ENCODE assay signal across 28 cellular contexts in genomic region chr18:74029161-74029560, GRCh38.
"Had no signal": no experiment of that assay in that cellular context is flagged by ENCODE, and none has a peak within 500 bp of the region (broad histone marks: within the 10 kb centered on the region; RNA-seq: fewer than 3 reads in every experiment).

No MANE protein-coding gene starts in this region.

- H3K79me2 ChIP-seq: hepatocyte had no signal

- DNase-seq: colonic mucosa; cortex of kidney; dermis blood vessel endothelial cell; dorsolateral prefrontal cortex; effector CD4-positive, alpha-beta T cell; effector CD8-positive, alpha-beta T cell; effector memory CD4-positive, alpha-beta T cell; effector memory CD8-positive, alpha-beta T cell; endodermal cell; erythroblast; esophagus squamous epithelium; foreskin fibroblast; foreskin keratinocyte; foreskin melanocyte; gastrocnemius medialis; glutamatergic neuron; head of caudate nucleus; heart left ventricle; heart right ventricle had no signal

- FAIRE-seq: colon, endothelial cell of umbilical vein had no signal

- H3K4me1 Mint-ChIP-seq: endodermal cell had no signal

- H3K27ac Mint-ChIP-seq: dendritic cell treated with granulocyte-macrophage colony-stimulating factor and Interleukin-4, amounts not matched to agents 40 ng/mL and 50 ng/mL, for 4 days; effector memory CD8-positive, alpha-beta T cell; endodermal cell had no signal

- H3K27ac ChIP-seq: colonic mucosa, coronary artery, dorsolateral prefrontal cortex, epithelial cell of prostate, esophagus muscularis mucosa, esophagus squamous epithelium, foreskin keratinocyte, gastrocnemius medialis, gastroesophageal sphincter, heart left ventricle, heart right ventricle, hepatocyte had no signal

- H3K4me1 ChIP-seq: colonic mucosa, esophagus muscularis mucosa, esophagus squamous epithelium, foreskin keratinocyte, gastrocnemius medialis, gastroesophageal sphincter, heart left ventricle, heart right ventricle had no signal

- ATAC-seq: effector memory CD8-positive, alpha-beta T cell; esophagus mucosa; foreskin keratinocyte; gastrocnemius medialis; gastroesophageal sphincter; heart left ventricle; heart right ventricle had no signal

- H2AFZ ChIP-seq: hepatocyte had no signal

- H3K9me3 Mint-ChIP-seq: dendritic cell treated with granulocyte-macrophage colony-stimulating factor and Interleukin-4, amounts not matched to agents 40 ng/mL and 50 ng/mL, for 4 days; effector memory CD8-positive, alpha-beta T cell; endodermal cell had no signal

- H3K4me3 Mint-ChIP-seq: dendritic cell treated with granulocyte-macrophage colony-stimulating factor and Interleukin-4, amounts not matched to agents 40 ng/mL and 50 ng/mL, for 4 days; effector memory CD8-positive, alpha-beta T cell; endodermal cell had no signal

- H3K4me2 ChIP-seq: hepatocyte had no signal

- H3K36me3 ChIP-seq: colonic mucosa, esophagus muscularis mucosa, esophagus squamous epithelium, gastrocnemius medialis, gastroesophageal sphincter, heart left ventricle, heart right ventricle had no signal

- H3K9me3 ChIP-seq: colonic mucosa, esophagus muscularis mucosa, esophagus squamous epithelium, gastrocnemius medialis, gastroesophageal sphincter had no signal

- H3K4me3 ChIP-seq: colonic mucosa, coronary artery, dorsolateral prefrontal cortex, esophagus muscularis mucosa, esophagus squamous epithelium, gastrocnemius medialis, gastroesophageal sphincter, heart left ventricle, heart right ventricle, hepatocyte had no signal

- H3K27me3 ChIP-seq: colonic mucosa, dorsolateral prefrontal cortex, esophagus squamous epithelium, gastrocnemius medialis, gastroesophageal sphincter, heart left ventricle, hepatocyte had no signal
